In the genomic region with DNA sequence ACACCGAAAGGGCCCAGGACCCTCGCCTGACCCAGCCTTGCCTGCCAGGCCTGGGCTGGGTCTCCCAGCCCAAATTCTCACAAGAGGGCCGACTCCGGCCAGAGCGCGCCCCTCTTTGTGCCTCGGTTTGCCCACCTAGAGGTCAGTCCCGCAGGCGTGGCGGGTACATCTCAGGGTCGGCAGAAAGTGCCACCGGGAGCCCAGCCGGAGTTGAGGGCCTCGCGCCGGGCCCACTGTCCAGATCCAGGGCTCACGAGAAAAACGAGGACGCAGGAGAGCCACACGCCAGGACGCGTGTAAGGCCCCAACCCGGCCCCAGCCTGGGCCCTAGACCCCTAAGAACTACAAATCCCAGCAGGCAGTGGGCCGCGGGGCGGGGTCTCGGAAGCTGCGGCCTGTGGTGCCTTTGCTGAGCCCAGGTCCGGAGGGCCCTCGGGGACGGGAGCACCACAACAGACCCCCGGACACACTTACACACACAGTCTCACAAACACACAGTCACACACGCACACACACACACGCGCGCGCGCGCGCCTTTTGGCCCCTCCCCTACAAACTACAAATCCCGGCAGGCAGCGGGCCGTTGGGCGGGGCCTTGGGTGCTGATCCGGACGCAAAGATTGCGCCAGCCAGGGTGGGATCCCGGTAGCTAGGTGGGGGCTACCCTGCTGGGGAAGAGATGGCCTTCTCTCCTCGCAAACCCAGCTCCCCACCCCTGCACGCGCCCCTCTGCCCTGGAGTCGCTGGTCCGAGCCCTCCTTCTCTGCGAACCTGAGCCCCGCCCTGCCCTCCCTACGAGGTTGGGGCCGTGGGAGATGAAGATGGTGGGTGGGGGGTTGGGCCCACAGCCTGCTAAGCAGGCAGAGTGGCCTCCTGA, we compare ENCODE assay signal across 1 cellular context.
TF ChIP-seq lines count a peak whose summit lies in the region.

A gene (plus strand): TSS at position 583 of the 877 bp plus-strand sequence. CDS start 10,752 bp downstream, outside the sequence.

TF ChIP-seq in HepG2, 621 proteins besides CTCF, POLR2A, EP300 and RAD21 (continued from another document and continues in another):
- TF ChIP-seq, protein P1, sequence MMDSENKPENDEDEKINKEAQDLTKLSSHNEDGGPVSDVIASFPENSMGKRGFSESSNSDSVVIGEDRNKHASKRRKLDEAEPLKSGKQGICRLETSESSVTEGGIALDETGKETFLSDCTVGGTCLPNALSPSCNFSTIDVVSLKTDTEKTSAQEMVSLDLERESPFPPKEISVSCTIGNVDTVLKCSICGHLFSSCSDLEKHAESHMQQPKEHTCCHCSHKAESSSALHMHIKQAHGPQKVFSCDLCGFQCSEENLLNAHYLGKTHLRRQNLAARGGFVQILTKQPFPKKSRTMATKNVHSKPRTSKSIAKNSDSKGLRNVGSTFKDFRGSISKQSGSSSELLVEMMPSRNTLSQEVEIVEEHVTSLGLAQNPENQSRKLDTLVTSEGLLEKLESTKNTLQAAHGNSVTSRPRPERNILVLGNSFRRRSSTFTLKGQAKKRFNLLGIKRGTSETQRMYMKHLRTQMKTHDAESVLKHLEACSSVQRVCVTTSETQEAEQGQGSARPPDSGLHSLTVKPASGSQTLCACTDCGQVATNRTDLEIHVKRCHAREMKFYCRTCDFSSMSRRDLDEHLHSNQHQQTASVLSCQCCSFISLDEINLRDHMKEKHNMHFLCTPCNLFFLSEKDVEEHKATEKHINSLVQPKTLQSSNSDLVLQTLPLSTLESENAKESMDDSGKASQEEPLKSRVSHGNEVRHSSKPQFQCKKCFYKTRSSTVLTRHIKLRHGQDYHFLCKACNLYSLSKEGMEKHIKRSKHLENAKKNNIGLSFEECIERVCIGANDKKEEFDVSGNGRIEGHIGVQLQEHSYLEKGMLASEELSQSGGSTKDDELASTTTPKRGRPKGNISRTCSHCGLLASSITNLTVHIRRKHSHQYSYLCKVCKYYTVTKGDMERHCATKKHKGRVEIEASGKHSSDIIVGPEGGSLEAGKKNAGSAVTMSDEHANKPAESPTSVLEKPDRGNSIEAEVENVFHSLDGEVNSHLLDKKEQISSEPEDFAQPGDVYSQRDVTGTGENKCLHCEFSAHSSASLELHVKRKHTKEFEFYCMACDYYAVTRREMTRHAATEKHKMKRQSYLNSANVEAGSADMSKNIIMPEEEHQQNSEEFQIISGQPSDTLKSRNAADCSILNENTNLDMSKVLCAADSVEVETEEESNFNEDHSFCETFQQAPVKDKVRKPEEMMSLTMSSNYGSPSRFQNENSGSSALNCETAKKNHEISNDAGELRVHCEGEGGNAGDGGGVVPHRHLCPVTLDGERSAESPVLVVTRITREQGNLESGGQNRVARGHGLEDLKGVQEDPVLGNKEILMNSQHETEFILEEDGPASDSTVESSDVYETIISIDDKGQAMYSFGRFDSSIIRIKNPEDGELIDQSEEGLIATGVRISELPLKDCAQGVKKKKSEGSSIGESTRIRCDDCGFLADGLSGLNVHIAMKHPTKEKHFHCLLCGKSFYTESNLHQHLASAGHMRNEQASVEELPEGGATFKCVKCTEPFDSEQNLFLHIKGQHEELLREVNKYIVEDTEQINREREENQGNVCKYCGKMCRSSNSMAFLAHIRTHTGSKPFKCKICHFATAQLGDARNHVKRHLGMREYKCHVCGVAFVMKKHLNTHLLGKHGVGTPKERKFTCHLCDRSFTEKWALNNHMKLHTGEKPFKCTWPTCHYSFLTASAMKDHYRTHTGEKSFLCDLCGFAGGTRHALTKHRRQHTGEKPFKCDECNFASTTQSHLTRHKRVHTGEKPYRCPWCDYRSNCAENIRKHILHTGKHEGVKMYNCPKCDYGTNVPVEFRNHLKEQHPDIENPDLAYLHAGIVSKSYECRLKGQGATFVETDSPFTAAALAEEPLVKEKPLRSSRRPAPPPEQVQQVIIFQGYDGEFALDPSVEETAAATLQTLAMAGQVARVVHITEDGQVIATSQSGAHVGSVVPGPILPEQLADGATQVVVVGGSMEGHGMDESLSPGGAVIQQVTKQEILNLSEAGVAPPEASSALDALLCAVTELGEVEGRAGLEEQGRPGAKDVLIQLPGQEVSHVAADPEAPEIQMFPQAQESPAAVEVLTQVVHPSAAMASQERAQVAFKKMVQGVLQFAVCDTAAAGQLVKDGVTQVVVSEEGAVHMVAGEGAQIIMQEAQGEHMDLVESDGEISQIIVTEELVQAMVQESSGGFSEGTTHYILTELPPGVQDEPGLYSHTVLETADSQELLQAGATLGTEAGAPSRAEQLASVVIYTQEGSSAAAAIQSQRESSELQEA (CRISPR knock-in tag; IDR thresholded peaks at IDR 0.05; ENCODE audit: not compliant biosample characterization) = no peak
- TF ChIP-seq MIER3 (CRISPR knock-in tag; IDR thresholded peaks at IDR 0.05; ENCODE audit: borderline replicate concordance) (0 out of 2 replicates have a peak, but pooled peaks have one; percentile 13), SP5 (CRISPR knock-in tag; IDR thresholded peaks at IDR 0.05; ENCODE audit: borderline replicate concordance, low read depth) (peak; percentile 53; the same call in 1 of the 2 replicates), SKI (IDR thresholded peaks at IDR 0.05; ENCODE audit: partially characterized antibody) (no peak), PHF20 (CRISPR knock-in tag; IDR thresholded peaks at IDR 0.05) (peak; percentile 37; the same call in 1 of the 2 replicates), ZNF251 (CRISPR knock-in tag; IDR thresholded peaks at IDR 0.05) (no peak), KLF15 (CRISPR knock-in tag; IDR thresholded peaks at IDR 0.05; ENCODE audit: borderline replicate concordance) (no peak; the same call in none of the 2 replicates), NFIC (IDR thresholded peaks at IDR 0.05; ENCODE audit: low read length) (peak; percentile 69; the same call in 1 of the 2 replicates), ZNF558 (CRISPR knock-in tag; IDR thresholded peaks at IDR 0.05; ENCODE audit: borderline replicate concordance) (0 out of 2 replicates have a peak, but pooled peaks have one; percentile 61), HNRNPUL1 (IDR thresholded peaks at IDR 0.05; ENCODE audit: low read depth, low read length) (peak; percentile 88; the same call in 1 of the 2 replicates), NCOA5 (CRISPR knock-in tag; IDR thresholded peaks at IDR 0.05) (no peak), ZKSCAN8 (CRISPR knock-in tag; IDR thresholded peaks at IDR 0.05; ENCODE audit: borderline replicate concordance) (peak; percentile 64), ZNF274 (CRISPR knock-in tag; IDR thresholded peaks at IDR 0.05) (peak; percentile 65; the same call in 1 of the 2 replicates), ESRRA (CRISPR knock-in tag; IDR thresholded peaks at IDR 0.05; ENCODE audit: low read depth) (no peak), MIER2 (CRISPR knock-in tag; IDR thresholded peaks at IDR 0.05) (peak; percentile 11; the same call in 1 of the 2 replicates), PAF1 (CRISPR knock-in tag; IDR thresholded peaks at IDR 0.05) (no peak), WIZ (CRISPR knock-in tag; IDR thresholded peaks at IDR 0.05) (no peak; the same call in 1 of the 2 replicates), KDM6A (CRISPR knock-in tag; IDR thresholded peaks at IDR 0.05; ENCODE audit: low read depth) (no peak), AGO1 (IDR thresholded peaks at IDR 0.05; ENCODE audit: low read depth, low read length, poor library complexity, severe bottlenecking) (peak; percentile 70), TARDBP (CRISPR knock-in tag; IDR thresholded peaks at IDR 0.05) (peak; percentile 81), CENPT (CRISPR knock-in tag; IDR thresholded peaks at IDR 0.05; ENCODE audit: low read depth) (no peak), ZNF331 (CRISPR knock-in tag; IDR thresholded peaks at IDR 0.05) (peak; percentile 59; the same call in 1 of the 2 replicates), ZMAT3 (CRISPR knock-in tag; conservative IDR thresholded peaks at IDR 0.05) (peak; percentile 30; the same call in 1 of the 2 replicates), YEATS2 (CRISPR knock-in tag; IDR thresholded peaks at IDR 0.05; ENCODE audit: borderline replicate concordance) (peak; percentile 88), ZBTB7B (CRISPR knock-in tag; IDR thresholded peaks at IDR 0.05) (peak; percentile 85; the same call in 1 of the 2 replicates), KMT2A (CRISPR knock-in tag; IDR thresholded peaks at IDR 0.05) (peak; percentile 56), CCDC6 (CRISPR knock-in tag; IDR thresholded peaks at IDR 0.05) (no peak; the same call in none of the 2 replicates), ZNF230 (CRISPR knock-in tag; IDR thresholded peaks at IDR 0.05) (0 out of 2 replicates have a peak, but pooled peaks have one; percentile 29), MED1 (CRISPR knock-in tag; IDR thresholded peaks at IDR 0.05) (peak; percentile 79), ZNF326 (CRISPR knock-in tag; IDR thresholded peaks at IDR 0.05; ENCODE audit: borderline replicate concordance) (no peak)
- TF ChIP-seq, protein P2, sequence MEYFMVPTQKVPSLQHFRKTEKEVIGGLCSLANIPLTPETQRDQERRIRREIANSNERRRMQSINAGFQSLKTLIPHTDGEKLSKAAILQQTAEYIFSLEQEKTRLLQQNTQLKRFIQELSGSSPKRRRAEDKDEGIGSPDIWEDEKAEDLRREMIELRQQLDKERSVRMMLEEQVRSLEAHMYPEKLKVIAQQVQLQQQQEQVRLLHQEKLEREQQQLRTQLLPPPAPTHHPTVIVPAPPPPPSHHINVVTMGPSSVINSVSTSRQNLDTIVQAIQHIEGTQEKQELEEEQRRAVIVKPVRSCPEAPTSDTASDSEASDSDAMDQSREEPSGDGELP (IDR thresholded peaks at IDR 0.05; ENCODE audit: borderline replicate concordance, low read depth) = no peak
- TF ChIP-seq, protein P3, sequence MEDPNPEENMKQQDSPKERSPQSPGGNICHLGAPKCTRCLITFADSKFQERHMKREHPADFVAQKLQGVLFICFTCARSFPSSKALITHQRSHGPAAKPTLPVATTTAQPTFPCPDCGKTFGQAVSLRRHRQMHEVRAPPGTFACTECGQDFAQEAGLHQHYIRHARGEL (CRISPR knock-in tag; IDR thresholded peaks at IDR 0.05) = peak; percentile 85; the same call in 1 of the 2 replicates
- TF ChIP-seq, protein P4, sequence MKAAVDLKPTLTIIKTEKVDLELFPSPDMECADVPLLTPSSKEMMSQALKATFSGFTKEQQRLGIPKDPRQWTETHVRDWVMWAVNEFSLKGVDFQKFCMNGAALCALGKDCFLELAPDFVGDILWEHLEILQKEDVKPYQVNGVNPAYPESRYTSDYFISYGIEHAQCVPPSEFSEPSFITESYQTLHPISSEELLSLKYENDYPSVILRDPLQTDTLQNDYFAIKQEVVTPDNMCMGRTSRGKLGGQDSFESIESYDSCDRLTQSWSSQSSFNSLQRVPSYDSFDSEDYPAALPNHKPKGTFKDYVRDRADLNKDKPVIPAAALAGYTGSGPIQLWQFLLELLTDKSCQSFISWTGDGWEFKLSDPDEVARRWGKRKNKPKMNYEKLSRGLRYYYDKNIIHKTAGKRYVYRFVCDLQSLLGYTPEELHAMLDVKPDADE (CRISPR knock-in tag; IDR thresholded peaks at IDR 0.05) = no peak
- TF ChIP-seq, protein P5, sequence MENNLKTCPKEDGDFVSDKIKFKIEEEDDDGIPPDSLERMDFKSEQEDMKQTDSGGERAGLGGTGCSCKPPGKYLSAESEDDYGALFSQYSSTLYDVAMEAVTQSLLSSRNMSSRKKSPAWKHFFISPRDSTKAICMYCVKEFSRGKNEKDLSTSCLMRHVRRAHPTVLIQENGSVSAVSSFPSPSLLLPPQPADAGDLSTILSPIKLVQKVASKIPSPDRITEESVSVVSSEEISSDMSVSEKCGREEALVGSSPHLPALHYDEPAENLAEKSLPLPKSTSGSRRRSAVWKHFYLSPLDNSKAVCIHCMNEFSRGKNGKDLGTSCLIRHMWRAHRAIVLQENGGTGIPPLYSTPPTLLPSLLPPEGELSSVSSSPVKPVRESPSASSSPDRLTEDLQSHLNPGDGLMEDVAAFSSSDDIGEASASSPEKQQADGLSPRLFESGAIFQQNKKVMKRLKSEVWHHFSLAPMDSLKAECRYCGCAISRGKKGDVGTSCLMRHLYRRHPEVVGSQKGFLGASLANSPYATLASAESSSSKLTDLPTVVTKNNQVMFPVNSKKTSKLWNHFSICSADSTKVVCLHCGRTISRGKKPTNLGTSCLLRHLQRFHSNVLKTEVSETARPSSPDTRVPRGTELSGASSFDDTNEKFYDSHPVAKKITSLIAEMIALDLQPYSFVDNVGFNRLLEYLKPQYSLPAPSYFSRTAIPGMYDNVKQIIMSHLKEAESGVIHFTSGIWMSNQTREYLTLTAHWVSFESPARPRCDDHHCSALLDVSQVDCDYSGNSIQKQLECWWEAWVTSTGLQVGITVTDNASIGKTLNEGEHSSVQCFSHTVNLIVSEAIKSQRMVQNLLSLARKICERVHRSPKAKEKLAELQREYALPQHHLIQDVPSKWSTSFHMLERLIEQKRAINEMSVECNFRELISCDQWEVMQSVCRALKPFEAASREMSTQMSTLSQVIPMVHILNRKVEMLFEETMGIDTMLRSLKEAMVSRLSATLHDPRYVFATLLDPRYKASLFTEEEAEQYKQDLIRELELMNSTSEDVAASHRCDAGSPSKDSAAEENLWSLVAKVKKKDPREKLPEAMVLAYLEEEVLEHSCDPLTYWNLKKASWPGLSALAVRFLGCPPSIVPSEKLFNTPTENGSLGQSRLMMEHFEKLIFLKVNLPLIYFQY (CRISPR knock-in tag; IDR thresholded peaks at IDR 0.05; ENCODE audit: borderline replicate concordance) = 0 out of 2 replicates have a peak, but pooled peaks have one; percentile 41
- TF ChIP-seq, protein P6, sequence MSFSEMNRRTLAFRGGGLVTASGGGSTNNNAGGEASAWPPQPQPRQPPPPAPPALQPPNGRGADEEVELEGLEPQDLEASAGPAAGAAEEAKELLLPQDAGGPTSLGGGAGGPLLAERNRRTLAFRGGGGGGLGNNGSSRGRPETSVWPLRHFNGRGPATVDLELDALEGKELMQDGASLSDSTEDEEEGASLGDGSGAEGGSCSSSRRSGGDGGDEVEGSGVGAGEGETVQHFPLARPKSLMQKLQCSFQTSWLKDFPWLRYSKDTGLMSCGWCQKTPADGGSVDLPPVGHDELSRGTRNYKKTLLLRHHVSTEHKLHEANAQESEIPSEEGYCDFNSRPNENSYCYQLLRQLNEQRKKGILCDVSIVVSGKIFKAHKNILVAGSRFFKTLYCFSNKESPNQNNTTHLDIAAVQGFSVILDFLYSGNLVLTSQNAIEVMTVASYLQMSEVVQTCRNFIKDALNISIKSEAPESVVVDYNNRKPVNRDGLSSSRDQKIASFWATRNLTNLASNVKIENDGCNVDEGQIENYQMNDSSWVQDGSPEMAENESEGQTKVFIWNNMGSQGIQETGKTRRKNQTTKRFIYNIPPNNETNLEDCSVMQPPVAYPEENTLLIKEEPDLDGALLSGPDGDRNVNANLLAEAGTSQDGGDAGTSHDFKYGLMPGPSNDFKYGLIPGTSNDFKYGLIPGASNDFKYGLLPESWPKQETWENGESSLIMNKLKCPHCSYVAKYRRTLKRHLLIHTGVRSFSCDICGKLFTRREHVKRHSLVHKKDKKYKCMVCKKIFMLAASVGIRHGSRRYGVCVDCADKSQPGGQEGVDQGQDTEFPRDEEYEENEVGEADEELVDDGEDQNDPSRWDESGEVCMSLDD (CRISPR knock-in tag; IDR thresholded peaks at IDR 0.05; ENCODE audit: borderline replicate concordance) = peak; percentile 48; the same call in 1 of the 2 replicates
- TF ChIP-seq, protein P7, sequence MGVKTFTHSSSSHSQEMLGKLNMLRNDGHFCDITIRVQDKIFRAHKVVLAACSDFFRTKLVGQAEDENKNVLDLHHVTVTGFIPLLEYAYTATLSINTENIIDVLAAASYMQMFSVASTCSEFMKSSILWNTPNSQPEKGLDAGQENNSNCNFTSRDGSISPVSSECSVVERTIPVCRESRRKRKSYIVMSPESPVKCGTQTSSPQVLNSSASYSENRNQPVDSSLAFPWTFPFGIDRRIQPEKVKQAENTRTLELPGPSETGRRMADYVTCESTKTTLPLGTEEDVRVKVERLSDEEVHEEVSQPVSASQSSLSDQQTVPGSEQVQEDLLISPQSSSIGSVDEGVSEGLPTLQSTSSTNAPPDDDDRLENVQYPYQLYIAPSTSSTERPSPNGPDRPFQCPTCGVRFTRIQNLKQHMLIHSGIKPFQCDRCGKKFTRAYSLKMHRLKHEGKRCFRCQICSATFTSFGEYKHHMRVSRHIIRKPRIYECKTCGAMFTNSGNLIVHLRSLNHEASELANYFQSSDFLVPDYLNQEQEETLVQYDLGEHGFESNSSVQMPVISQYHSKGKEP (CRISPR knock-in tag; IDR thresholded peaks at IDR 0.05) = peak; percentile 87
